1 cellular context compared by ENCODE assay signal in genomic region chr19:49929611-49930482, GRCh38.
TF ChIP-seq lines count a peak whose summit lies in the region.

No MANE protein-coding gene starts in this region.

TF ChIP-seq in HEK293, 187 proteins besides CTCF, POLR2A, EP300 and RAD21 (continued from another document):
- TF ChIP-seq ZBTB11 (tag by site-specific recombination; conservative IDR thresholded peaks at IDR 0.05; ENCODE audit: low read depth), result peak; percentile 35
- no peak for TF ChIP-seq ZNF138 (tag by site-specific recombination; IDR thresholded peaks at IDR 0.05; ENCODE audit: borderline replicate concordance)
- peak; percentile 4; the same call in 1 of the 2 replicates for TF ChIP-seq ZNF660 (tag by site-specific recombination; IDR thresholded peaks at IDR 0.05)
- no peak for TF ChIP-seq HOXD13 (CRISPR knock-in tag; IDR thresholded peaks at IDR 0.05; ENCODE audit: borderline replicate concordance)
- no peak for TF ChIP-seq ZNF701 (tag by site-specific recombination; IDR thresholded peaks at IDR 0.05)
- TF ChIP-seq ZNF510 (tag by site-specific recombination; IDR thresholded peaks at IDR 0.05; ENCODE audit: insufficient replicate concordance), result no peak
- no peak for TF ChIP-seq ZNF530 (tag by site-specific recombination; IDR thresholded peaks at IDR 0.05; ENCODE audit: low read depth)
TF ChIP-seq in HEK293: peak in this region for 49.
